Comparison of ENCODE assay signal across 8 cellular contexts in genomic region chr12:14239350-14239934, GRCh38.
DNase-seq lines count a peak whose midpoint lies in the region; ATAC-seq lines count a peak whose summit lies in the region.

No MANE protein-coding gene starts in this region.

- peak overlapping the region; percentile 86 for H3K27ac Mint-ChIP-seq in activated T-helper 2 cell treated with anti-CD3 and anti-CD28 coated beads, Interferon-gamma antibody, Interleukin-2, Interleukin-4, amounts not matched to agents 10 μg/mL and 5 μg/mL and 100 μg/mL, durations not matched to agents 14 hours and 24 hours and 36 hours
- H3K27ac Mint-ChIP-seq in stimulated activated effector memory CD8-positive, alpha-beta T cell treated with anti-CD3 and anti-CD28 coated beads, Interleukin-12 subunit alpha, Interleukin-12 subunit beta, amount 100 ng/mL, for 72 hours: peak overlapping the region; percentile 57

- peaks cover 11% of the 10 kb centered on the region for H3K36me3 Mint-ChIP-seq in activated T-helper 2 cell treated with anti-CD3 and anti-CD28 coated beads, Interferon-gamma antibody, Interleukin-2, Interleukin-4, amounts not matched to agents 10 μg/mL and 5 μg/mL and 100 μg/mL, durations not matched to agents 14 hours and 24 hours and 36 hours (ENCODE audit: low read depth)
- H3K36me3 Mint-ChIP-seq in stimulated activated effector memory CD8-positive, alpha-beta T cell treated with anti-CD3 and anti-CD28 coated beads, Interleukin-12 subunit alpha, Interleukin-12 subunit beta, amount 100 ng/mL, for 72 hours: peaks cover 6% of the 10 kb centered on the region

- peak; percentile 72 for ATAC-seq in HG02642 (IDR thresholded peaks at IDR 0.05; ENCODE audit: poor library complexity, unreplicated experiment)
- peak; percentile 85 for ATAC-seq in stimulated activated effector memory CD8-positive, alpha-beta T cell treated with anti-CD3 and anti-CD28 coated beads, Interleukin-12 subunit alpha, Interleukin-12 subunit beta, amount 100 ng/mL, for 72 hours

- peak; percentile 73 for DNase-seq in activated CD8-positive, alpha-beta memory T cell treated with anti-CD3 and anti-CD28 coated beads for 24 hours
- no peak for DNase-seq in activated CD8-positive, alpha-beta memory T cell treated with anti-CD3 and anti-CD28 coated beads, Interleukin-2, amount 50 U/mL, for 48 hours
- DNase-seq in NAMALWA (ENCODE audit: low spot score) (peak; percentile 56), iPS DF 19.7 (ENCODE audit: low read depth, low spot score) (peak; percentile 12), HPDE6-E6E7 (ENCODE audit: extremely low spot score) (no peak)
- DNase-seq in activated T-helper 2 cell treated with anti-CD3 and anti-CD28 coated beads, Interferon-gamma antibody, Interleukin-2, Interleukin-4, amounts not matched to agents 10 μg/mL and 5 μg/mL and 100 μg/mL, durations not matched to agents 14 hours and 24 hours and 36 hours (ENCODE audit: low spot score): no peak
- peak in 1 of 2 donors; percentile 69 for DNase-seq in stimulated activated effector memory CD8-positive, alpha-beta T cell treated with anti-CD3 and anti-CD28 coated beads, Interleukin-12 subunit alpha, Interleukin-12 subunit beta, amount 100 ng/mL, for 72 hours (ENCODE audit: low spot score in 2 of 2)

- intact Hi-C loops in activated T-helper 2 cell treated with anti-CD3 and anti-CD28 coated beads, Interferon-gamma antibody, Interleukin-2, Interleukin-4, amounts not matched to agents 10 μg/mL and 5 μg/mL and 100 μg/mL, durations not matched to agents 14 hours and 24 hours and 36 hours (cut with micrococcal nuclease): loop anchor here (1.0 to 5.0 kb wide), 7 partner anchors 17 to 533 kb away; partner anchors contain the start of gene ATF7IP

- H3K9me3 Mint-ChIP-seq in activated T-helper 2 cell treated with anti-CD3 and anti-CD28 coated beads, Interferon-gamma antibody, Interleukin-2, Interleukin-4, amounts not matched to agents 10 μg/mL and 5 μg/mL and 100 μg/mL, durations not matched to agents 14 hours and 24 hours and 36 hours: peaks cover 11% of the 10 kb centered on the region
- peaks cover 3% of the 10 kb centered on the region for H3K9me3 Mint-ChIP-seq in stimulated activated effector memory CD8-positive, alpha-beta T cell treated with anti-CD3 and anti-CD28 coated beads, Interleukin-12 subunit alpha, Interleukin-12 subunit beta, amount 100 ng/mL, for 72 hours

- peaks cover 25% of the 10 kb centered on the region for H3K4me1 Mint-ChIP-seq in activated T-helper 2 cell treated with anti-CD3 and anti-CD28 coated beads, Interferon-gamma antibody, Interleukin-2, Interleukin-4, amounts not matched to agents 10 μg/mL and 5 μg/mL and 100 μg/mL, durations not matched to agents 14 hours and 24 hours and 36 hours (ENCODE audit: low read depth)
- H3K4me1 Mint-ChIP-seq in stimulated activated effector memory CD8-positive, alpha-beta T cell treated with anti-CD3 and anti-CD28 coated beads, Interleukin-12 subunit alpha, Interleukin-12 subunit beta, amount 100 ng/mL, for 72 hours: peaks cover 21% of the 10 kb centered on the region

- H3K27me3 Mint-ChIP-seq in activated T-helper 2 cell treated with anti-CD3 and anti-CD28 coated beads, Interferon-gamma antibody, Interleukin-2, Interleukin-4, amounts not matched to agents 10 μg/mL and 5 μg/mL and 100 μg/mL, durations not matched to agents 14 hours and 24 hours and 36 hours (ENCODE audit: low read depth): no peaks in the 10 kb centered on the region

- H3K4me3 Mint-ChIP-seq in activated T-helper 2 cell treated with anti-CD3 and anti-CD28 coated beads, Interferon-gamma antibody, Interleukin-2, Interleukin-4, amounts not matched to agents 10 μg/mL and 5 μg/mL and 100 μg/mL, durations not matched to agents 14 hours and 24 hours and 36 hours (ENCODE audit: low read depth): peak overlapping the region; percentile 73
- peak overlapping the region; percentile 75 for H3K4me3 Mint-ChIP-seq in stimulated activated effector memory CD8-positive, alpha-beta T cell treated with anti-CD3 and anti-CD28 coated beads, Interleukin-12 subunit alpha, Interleukin-12 subunit beta, amount 100 ng/mL, for 72 hours

Comparison
In these comparisons a context has a peak if more than half of its experiments do, and no peak if none do; other contexts are left out.
1. DNase-seq: peak in activated CD8-positive, alpha-beta memory T cell treated with anti-CD3 and anti-CD28 coated beads for 24 hours (single experiment), NAMALWA (single experiment) and iPS DF 19.7 (single experiment); none in activated CD8-positive, alpha-beta memory T cell treated with anti-CD3 and anti-CD28 coated beads, Interleukin-2, amount 50 U/mL, for 48 hours (single experiment), activated T-helper 2 cell treated with anti-CD3 and anti-CD28 coated beads, Interferon-gamma antibody, Interleukin-2, Interleukin-4, amounts not matched to agents 10 μg/mL and 5 μg/mL and 100 μg/mL, durations not matched to agents 14 hours and 24 hours and 36 hours (single experiment) and HPDE6-E6E7 (single experiment).